In the genomic region with DNA sequence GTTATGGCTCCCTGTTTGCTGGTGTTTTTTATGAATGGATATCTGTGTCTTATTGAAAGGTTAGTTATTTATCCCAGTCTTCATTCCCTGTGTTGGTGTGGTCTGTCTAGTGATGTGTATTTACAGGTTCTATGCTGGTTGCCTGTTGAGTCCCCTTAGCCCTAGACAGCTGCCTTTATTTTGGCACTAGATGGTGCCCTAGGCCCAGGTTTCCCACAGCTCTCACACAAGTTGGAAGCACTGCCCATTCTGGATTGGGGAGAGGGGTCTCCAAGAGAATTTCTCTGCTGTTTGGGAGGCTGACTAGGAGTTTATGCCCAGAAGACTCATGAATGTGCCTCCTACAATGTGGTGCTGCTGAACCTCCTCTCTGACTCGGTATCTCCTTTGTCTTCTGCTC, we compare ENCODE assay signal across 9 cellular contexts.
DNase-seq lines count a peak whose midpoint lies in the region; ATAC-seq lines count a peak whose summit lies in the region.
"Had no signal": no experiment of that assay in that cellular context is flagged by ENCODE, and none has a peak within 500 bp of the region (broad histone marks: within the 10 kb centered on the region; RNA-seq: fewer than 3 reads in every experiment).

No MANE protein-coding gene starts in this region.

- H3K27ac ChIP-seq in caudate nucleus (ENCODE audit: low read depth, low read length) = no peak overlapping the region

- DNase-seq in ELF-1 (ENCODE audit: low read depth, low spot score) = peak; percentile 51
- peak; percentile 18 for DNase-seq in SW480 (ENCODE audit: low spot score)
- peak; percentile 27 for DNase-seq in left kidney (ENCODE audit: low read depth, low spot score)
- no peak for DNase-seq in activated gamma-delta T cell treated with Interleukin-2 at 50 U/mL for 16 hours
- no peak for DNase-seq in caudate nucleus (lab: John Stamatoyannopoulos, UW)
- DNase-seq: nucleus accumbens had no signal

- ATAC-seq in HG02642 (IDR thresholded peaks at IDR 0.05; ENCODE audit: poor library complexity, unreplicated experiment) = peak; percentile 64
- ATAC-seq in HG03039 (IDR thresholded peaks at IDR 0.05; ENCODE audit: unreplicated experiment) = no peak
- ATAC-seq in GM18517 (IDR thresholded peaks at IDR 0.05; ENCODE audit: unreplicated experiment) = no peak

Comparison
In these comparisons a context has a peak if more than half of its experiments do, and no peak if none do; other contexts are left out.
1. DNase-seq: peak in ELF-1 (single experiment), SW480 (single experiment) and left kidney (single experiment); none in activated gamma-delta T cell treated with Interleukin-2 at 50 U/mL for 16 hours (single experiment) and caudate nucleus (0 of 61).